Comparison of ENCODE assay signal across 8 cellular contexts in the genomic region with DNA sequence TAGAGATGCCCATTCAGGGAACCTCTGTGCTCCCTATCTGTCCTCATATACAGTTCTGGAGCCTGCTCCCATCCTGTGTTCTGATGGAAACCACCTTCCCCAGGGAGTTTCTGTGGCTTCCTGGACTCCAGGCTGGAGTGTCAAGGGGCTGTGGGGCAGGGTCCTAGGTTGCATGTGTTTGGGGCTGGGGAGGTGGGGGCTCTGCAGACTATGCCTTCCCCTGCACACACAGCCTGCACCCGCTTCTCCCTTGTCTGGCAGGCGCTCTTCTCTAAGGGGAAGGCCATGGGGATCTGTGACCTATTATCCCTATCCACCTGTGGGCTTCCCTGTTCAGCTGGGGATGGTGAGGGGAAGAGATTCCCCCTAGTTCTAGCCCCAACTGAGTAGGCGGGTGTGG. TPM values are rescaled to one million over a fixed set of nuclear protein-coding genes. Genes with fewer than 3 reads are reported as not detected.
A peak's percentile ranks its signal among the peaks of the same experiment; 100 is the strongest.
DNase-seq lines count a peak whose midpoint lies in the region; ATAC-seq and TF ChIP-seq lines count a peak whose summit lies in the region.

No MANE protein-coding gene starts in this region.

- TF ChIP-seq CTCF in right atrium auricular region (IDR thresholded peaks at IDR 0.05) (no peak), ascending aorta (IDR thresholded peaks at IDR 0.05) (no peak), vagina (IDR thresholded peaks at IDR 0.05) (no peak)

- H3K36me3 ChIP-seq in right atrium auricular region: no peaks in the 10 kb centered on the region
- no peaks in the 10 kb centered on the region for H3K36me3 ChIP-seq in ascending aorta
- peaks cover 0 to 12% of the 10 kb centered on the region in 2 donors for H3K36me3 ChIP-seq in muscle layer of duodenum (ENCODE audit: control insufficient read depth in 1 of 2, insufficient read depth in 2 of 2, low read length in 2 of 2)
- no peaks in the 10 kb centered on the region for H3K36me3 ChIP-seq in vagina

- no peak for TF ChIP-seq POLR2A in vagina (IDR thresholded peaks at IDR 0.05)

- intact Hi-C loops in cardiac septum (cut with DNase I) (no loop called here), ascending aorta (cut with DNase I) (loop anchor here (1.0 kb wide), 1 partner anchor 18 kb away; no protein-coding TSS in a partner anchor), vagina (cut with DNase I) (no loop called here)

- DNase-seq in right atrium auricular region (ENCODE audit: low spot score): no peak
- DNase-seq in cardiac septum (ENCODE audit: low spot score): no peak
- no peak for DNase-seq in ascending aorta (ENCODE audit: low spot score in 2 of 2)
- no peak for DNase-seq in vagina (ENCODE audit: extremely low spot score in 2 of 2)
- DNase-seq in NCI-H1105 (lab: John Stamatoyannopoulos, UW): no peak
- no peak for DNase-seq in NCI-H2029 treated with DMSO at 0.1 percent for 48 hours (lab: John Stamatoyannopoulos, UW)

- H3K9me3 ChIP-seq in right atrium auricular region (no peaks in the 10 kb centered on the region), ascending aorta (no peaks in the 10 kb centered on the region), muscle layer of duodenum (ENCODE audit: control insufficient read depth in 1 of 2, low read length in 2 of 2) (no peaks in the 10 kb centered on the region), vagina (no peaks in the 10 kb centered on the region)

- H3K4me1 ChIP-seq in right atrium auricular region (peaks cover 0 to 99% of the 10 kb centered on the region in 2 donors), ascending aorta (peaks cover 52 to 91% of the 10 kb centered on the region in 2 donors), muscle layer of duodenum (ENCODE audit: control insufficient read depth in 1 of 2, insufficient read depth in 2 of 2, low read length in 2 of 2) (peaks cover 56 to 86% of the 10 kb centered on the region in 2 donors), vagina (peaks cover 98% of the 10 kb centered on the region)

- no peak for ATAC-seq in HG02884 (IDR thresholded peaks at IDR 0.05; ENCODE audit: unreplicated experiment)

- H3K27ac ChIP-seq in right atrium auricular region: peak overlapping the region; percentile 96 to 98
- peak overlapping the region; percentile 90 to 91 for H3K27ac ChIP-seq in ascending aorta
- H3K27ac ChIP-seq in muscle layer of duodenum (ENCODE audit: low read length): peak overlapping the region; percentile 92
- peak overlapping the region; percentile 96 for H3K27ac ChIP-seq in vagina

- peak overlapping the region in 1 of 2 donors; percentile 52 for H3K4me3 ChIP-seq in right atrium auricular region
- H3K4me3 ChIP-seq in ascending aorta: peak overlapping the region; percentile 15 to 86
- H3K4me3 ChIP-seq in muscle layer of duodenum (ENCODE audit: low read depth in 1 of 2, low read length in 2 of 2): peak overlapping the region; percentile 89 to 94
- H3K4me3 ChIP-seq in vagina: peak overlapping the region; percentile 80 to 86

- H3K27me3 ChIP-seq in right atrium auricular region (no peaks in the 10 kb centered on the region), ascending aorta (no peaks in the 10 kb centered on the region), muscle layer of duodenum (ENCODE audit: low read depth, low read length) (no peaks in the 10 kb centered on the region), vagina (no peaks in the 10 kb centered on the region)

RNA-seq across cellular contexts. Expression of a gene that starts 14.3 kb away (rescaled TPM):
- total RNA-seq in right atrium auricular region (10 to 100 TPM; 28.5 to 51.7 TPM), cardiac septum (30.7 TPM), ascending aorta (77.3 TPM), vagina (58.9 TPM)

RNA-seq across cellular contexts. Expression of a gene that starts 35.6 kb away (rescaled TPM):
- total RNA-seq in right atrium auricular region (1 to 10 TPM in 1 of 2 donors, under 1 TPM in 1; 0.44 to 1.0 TPM), cardiac septum (0.75 TPM), ascending aorta (1.2 TPM), vagina (3.7 TPM)

RNA-seq across cellular contexts. Expression of a gene that starts 41.2 kb away (rescaled TPM):
- total RNA-seq in right atrium auricular region: 1 to 10 TPM in 1 of 2 donors, not detected in 1; 1.6 TPM
- total RNA-seq in cardiac septum: 2.6 TPM
- total RNA-seq in ascending aorta: not detected
- 12.0 TPM for total RNA-seq in vagina
